In genomic region chr1:114979278-114979891, GRCh38 we compare ENCODE assay signal across 9 cellular contexts. TPM values are rescaled to one million over a fixed set of nuclear protein-coding genes. Genes with fewer than 3 reads are reported as not detected.
DNase-seq lines count a peak whose midpoint lies in the region; ATAC-seq and TF ChIP-seq lines count a peak whose summit lies in the region.
"Had no signal": no experiment of that assay in that cellular context is flagged by ENCODE, and none has a peak within 500 bp of the region (broad histone marks: within the 10 kb centered on the region; RNA-seq: fewer than 3 reads in every experiment).

No MANE protein-coding gene starts in this region.

- intact Hi-C loops in left cardiac atrium (cut with DNase I): loop anchor here in 1 of 2 donors (1.0 to 10.0 kb wide), 3 partner anchors 75 to 615 kb away; no protein-coding TSS in a partner anchor

- no peaks in the 10 kb centered on the region; the same call in 1 of the 2 replicates for H4K20me1 ChIP-seq in Karpas-422 (ENCODE audit: insufficient read depth, low read depth, low read length)

- H3K9me3 Mint-ChIP-seq in activated naive CD4-positive, alpha-beta T cell treated with anti-CD3 and anti-CD28 coated beads, Interleukin-2, amount 10 ng/mL, durations not matched to agents 7 days and 5 days: peaks cover 13% of the 10 kb centered on the region

- H3K4me2 ChIP-seq in Karpas-422 (ENCODE audit: low read depth, low read length, poor library complexity, severe bottlenecking): no peak overlapping the region

- ATAC-seq in left cardiac atrium (no peak), GM21381 (IDR thresholded peaks at IDR 0.05; ENCODE audit: unreplicated experiment) (no peak), GM21390 (IDR thresholded peaks at IDR 0.05; ENCODE audit: unreplicated experiment) (no peak)

- H3K4me3 ChIP-seq in Karpas-422 (ENCODE audit: low read length) (no peak overlapping the region), retinal pigment epithelial cell (ENCODE audit: low read length) (no peak overlapping the region)

- no peaks in the 10 kb centered on the region for H3K36me3 Mint-ChIP-seq in activated naive CD4-positive, alpha-beta T cell treated with anti-CD3 and anti-CD28 coated beads, Interleukin-2, amount 10 ng/mL, durations not matched to agents 7 days and 5 days

- H3K9ac ChIP-seq in Karpas-422 (ENCODE audit: low read length): no peak overlapping the region

- H3K27me3 ChIP-seq in Karpas-422 (ENCODE audit: low read length): no peaks in the 10 kb centered on the region

- H3K9me2 ChIP-seq in Karpas-422 (replicated peaks; ENCODE audit: insufficient read depth, low read length): no peaks in the 10 kb centered on the region

- H3K9me3 ChIP-seq in Karpas-422 (ENCODE audit: low read length): peaks cover 13% of the 10 kb centered on the region

- H3K4me1 ChIP-seq in Karpas-422 (ENCODE audit: low read length): no peaks in the 10 kb centered on the region

- H3K4me3 Mint-ChIP-seq in activated naive CD4-positive, alpha-beta T cell treated with anti-CD3 and anti-CD28 coated beads, Interleukin-2, amount 10 ng/mL, durations not matched to agents 7 days and 5 days: no peak overlapping the region

- CTCF ChIA-PET in activated naive CD4-positive, alpha-beta T cell treated with anti-CD3 and anti-CD28 coated beads, Interleukin-2, amount 10 ng/mL, durations not matched to agents 7 days and 5 days (lab: Charles Lee): interaction anchor here (0.8 to 2.2 kb wide), 8 partner anchors 71 to 172 kb away, joined by 3 to 36 read pairs (median 4); no protein-coding TSS in a partner anchor

- no peaks in the 10 kb centered on the region for H3K36me3 ChIP-seq in Karpas-422 (ENCODE audit: insufficient read depth, low read length)

- H3K27me3 Mint-ChIP-seq in activated naive CD4-positive, alpha-beta T cell treated with anti-CD3 and anti-CD28 coated beads, Interleukin-2, amount 10 ng/mL, durations not matched to agents 7 days and 5 days: peaks cover 4% of the 10 kb centered on the region

- no peak overlapping the region for H3K27ac Mint-ChIP-seq in activated naive CD4-positive, alpha-beta T cell treated with anti-CD3 and anti-CD28 coated beads, Interleukin-2, amount 10 ng/mL, durations not matched to agents 7 days and 5 days

- H2AFZ ChIP-seq in Karpas-422 (ENCODE audit: low read length): no peak overlapping the region

- TF ChIP-seq CTCF in retinal pigment epithelial cell (conservative IDR thresholded peaks at IDR 0.05; ENCODE audit: low read depth, low read length): peak; percentile 67

- no peaks in the 10 kb centered on the region for H3K79me2 ChIP-seq in Karpas-422 (ENCODE audit: low read length)

- peak; percentile 37 for DNase-seq in GM03348 (ENCODE audit: low spot score)
- peak; percentile 83 for DNase-seq in Karpas-422
- peak; percentile 25 for DNase-seq in SK-N-DZ (ENCODE audit: low spot score)
- peak; percentile 79 for DNase-seq in activated naive CD4-positive, alpha-beta T cell treated with anti-CD3 and anti-CD28 coated beads, Interleukin-2, amount 10 ng/mL, durations not matched to agents 7 days and 5 days
- DNase-seq in left cardiac atrium: peak; percentile 31
- no peak for DNase-seq in retinal pigment epithelial cell (ENCODE audit: low read depth)

- H3K27ac ChIP-seq in Karpas-422 (ENCODE audit: low read length): no peak overlapping the region

- H3K4me1 Mint-ChIP-seq in activated naive CD4-positive, alpha-beta T cell treated with anti-CD3 and anti-CD28 coated beads, Interleukin-2, amount 10 ng/mL, durations not matched to agents 7 days and 5 days: no peaks in the 10 kb centered on the region

RNA-seq across cellular contexts. Expression of gene TSHB, which starts 50.2 kb away (rescaled TPM):
- total RNA-seq in Karpas-422 (2014; rRNA removed; shearing (Covaris generic); ENCODE audit: low replicate concordance): not detected in 2 replicates
- not detected in 2 replicates for polyA plus RNA-seq in SK-N-DZ (2014; cell fraction: cytosol; rRNA removed)
- polyA plus RNA-seq in SK-N-DZ (2014; cell fraction: nucleus; rRNA removed): not detected in 2 replicates
- total RNA-seq in left cardiac atrium: not detected
- polyA plus RNA-seq: esophagus had no signal
